In the genomic region with DNA sequence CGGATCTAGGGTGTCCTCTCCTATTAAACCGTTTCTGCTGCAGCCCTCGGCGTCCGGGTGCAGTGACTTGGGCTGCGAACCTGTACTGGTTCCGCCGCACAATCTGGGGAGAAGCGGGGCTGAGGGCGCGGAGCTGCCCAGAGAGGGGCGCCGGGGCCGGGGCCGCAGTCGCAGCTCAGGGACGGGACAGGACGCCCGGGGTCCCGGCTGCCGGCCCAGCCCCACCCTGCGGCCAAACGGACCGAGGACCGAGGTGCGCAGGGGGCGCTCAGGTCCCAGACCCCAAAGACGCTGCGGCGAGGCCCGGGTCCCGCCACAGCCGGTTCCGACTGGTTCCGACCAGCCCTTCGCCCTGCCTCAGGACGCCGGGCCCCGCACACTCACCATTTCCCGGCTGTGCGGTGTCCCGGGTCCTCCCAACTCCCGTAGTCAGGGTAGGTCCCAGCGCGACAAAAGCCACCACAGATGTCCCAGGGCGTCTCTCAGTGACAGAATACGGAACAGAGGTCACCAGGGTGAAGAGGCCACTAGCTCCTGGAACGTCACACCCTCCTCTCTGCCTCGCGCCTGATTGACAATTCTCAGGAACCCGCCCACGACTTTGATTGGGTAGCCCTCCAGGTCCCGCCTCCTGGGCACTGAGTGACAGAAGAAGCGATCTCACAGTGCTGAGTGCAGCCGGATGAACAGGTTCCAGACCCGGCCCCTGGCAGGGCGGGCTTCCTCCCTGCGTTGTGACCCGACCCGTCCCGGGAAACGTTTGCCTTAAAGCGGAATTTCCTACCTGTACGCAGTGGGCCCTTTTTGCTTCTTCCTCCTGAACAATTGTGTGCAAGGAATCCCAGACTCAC, we compare ENCODE assay signal across 8 cellular contexts. TPM values are rescaled to one million over a fixed set of nuclear protein-coding genes. Genes with fewer than 3 reads are reported as not detected.
A peak's percentile ranks its signal among the peaks of the same experiment; 100 is the strongest.
DNase-seq lines count a peak whose midpoint lies in the region; ATAC-seq lines count a peak whose summit lies in the region.

A gene (minus strand): TSS at position 576 of the 851 bp plus-strand sequence. CDS start 189 bp downstream, at position 387.

- peak; percentile 83 for ATAC-seq in GM19043 (IDR thresholded peaks at IDR 0.05; ENCODE audit: low read depth, unreplicated experiment)
- peak; percentile 88 for ATAC-seq in HG03378 (IDR thresholded peaks at IDR 0.05; ENCODE audit: unreplicated experiment)
- peak; percentile 93 for ATAC-seq in left lobe of liver

- peak within 1 kb of the TSS; percentile 99 for H3K27ac Mint-ChIP-seq in activated CD4-positive, alpha-beta T cell treated with anti-CD3 and anti-CD28 coated beads, Interleukin-2, amount 10 ng/mL, durations not matched to agents 7 days and 5 days

- peaks cover 26% of the 10 kb centered on the region for H3K9me3 Mint-ChIP-seq in activated CD4-positive, alpha-beta T cell treated with anti-CD3 and anti-CD28 coated beads, Interleukin-2, amount 10 ng/mL, durations not matched to agents 7 days and 5 days

- peak within 1 kb of the TSS; percentile 99 for H3K4me3 Mint-ChIP-seq in activated CD4-positive, alpha-beta T cell treated with anti-CD3 and anti-CD28 coated beads, Interleukin-2, amount 10 ng/mL, durations not matched to agents 7 days and 5 days

- H3K27me3 Mint-ChIP-seq in activated CD4-positive, alpha-beta T cell treated with anti-CD3 and anti-CD28 coated beads, Interleukin-2, amount 10 ng/mL, durations not matched to agents 7 days and 5 days = no peaks in the 10 kb centered on the region

- DNase-seq in AML-193 (lab: John Stamatoyannopoulos, UW) (peak; percentile 95 to 98), NCI-H526 (lab: John Stamatoyannopoulos, UW) (peak; percentile 92 to 95), dedifferentiated amniotic fluid mesenchymal stem cell (ENCODE audit: extremely low spot score) (peak; percentile 94), left lobe of liver (ENCODE audit: low spot score) (peak; percentile 100)
- peak; percentile 98 for DNase-seq in activated CD4-positive, alpha-beta T cell treated with anti-CD3 and anti-CD28 coated beads, Interleukin-2, amount 10 ng/mL, durations not matched to agents 7 days and 5 days
- peak; percentile 94 for DNase-seq in stimulated activated CD4-positive, alpha-beta T cell treated with anti-CD3 and anti-CD28 coated beads, Interleukin-2, amount 100 ng/mL, for 4 hours (ENCODE audit: low read depth)

- POLR2A ChIA-PET in activated CD4-positive, alpha-beta T cell treated with anti-CD3 and anti-CD28 coated beads, Interleukin-2, amount 10 ng/mL, durations not matched to agents 7 days and 5 days (lab: Charles Lee) = interaction anchor here (1.6 kb wide), 1 partner anchor 39 kb away, joined by 6 read pairs; a partner anchor contains a TSS

- H3K36me3 Mint-ChIP-seq in activated CD4-positive, alpha-beta T cell treated with anti-CD3 and anti-CD28 coated beads, Interleukin-2, amount 10 ng/mL, durations not matched to agents 7 days and 5 days (ENCODE audit: low read depth) = peaks cover 50% of the 10 kb centered on the region

- H3K4me1 Mint-ChIP-seq in activated CD4-positive, alpha-beta T cell treated with anti-CD3 and anti-CD28 coated beads, Interleukin-2, amount 10 ng/mL, durations not matched to agents 7 days and 5 days = peaks cover 38% of the 10 kb centered on the region

- CTCF ChIA-PET in activated CD4-positive, alpha-beta T cell treated with anti-CD3 and anti-CD28 coated beads, Interleukin-2, amount 10 ng/mL, durations not matched to agents 7 days and 5 days (lab: Charles Lee) = interaction anchor here (0.6 to 1.0 kb wide), 2 partner anchors 21 to 378 kb away, joined by 3 read pairs; no protein-coding TSS in a partner anchor

RNA-seq across cellular contexts. Expression of the gene that starts here (rescaled TPM):
- 10 to 100 TPM; 15.5 to 15.7 TPM for total RNA-seq in activated CD4-positive, alpha-beta T cell treated with anti-CD3 and anti-CD28 coated beads, Interleukin-2, amount 10 ng/mL, durations not matched to agents 7 days and 5 days
- total RNA-seq in left lobe of liver = 7.6 TPM

Comparison
In these comparisons a context has a peak if more than half of its experiments do, and no peak if none do; other contexts are left out.
1. Peak in every context shown above with its lines: DNase-seq and ATAC-seq.